8 cellular contexts compared by ENCODE assay signal in the genomic region with DNA sequence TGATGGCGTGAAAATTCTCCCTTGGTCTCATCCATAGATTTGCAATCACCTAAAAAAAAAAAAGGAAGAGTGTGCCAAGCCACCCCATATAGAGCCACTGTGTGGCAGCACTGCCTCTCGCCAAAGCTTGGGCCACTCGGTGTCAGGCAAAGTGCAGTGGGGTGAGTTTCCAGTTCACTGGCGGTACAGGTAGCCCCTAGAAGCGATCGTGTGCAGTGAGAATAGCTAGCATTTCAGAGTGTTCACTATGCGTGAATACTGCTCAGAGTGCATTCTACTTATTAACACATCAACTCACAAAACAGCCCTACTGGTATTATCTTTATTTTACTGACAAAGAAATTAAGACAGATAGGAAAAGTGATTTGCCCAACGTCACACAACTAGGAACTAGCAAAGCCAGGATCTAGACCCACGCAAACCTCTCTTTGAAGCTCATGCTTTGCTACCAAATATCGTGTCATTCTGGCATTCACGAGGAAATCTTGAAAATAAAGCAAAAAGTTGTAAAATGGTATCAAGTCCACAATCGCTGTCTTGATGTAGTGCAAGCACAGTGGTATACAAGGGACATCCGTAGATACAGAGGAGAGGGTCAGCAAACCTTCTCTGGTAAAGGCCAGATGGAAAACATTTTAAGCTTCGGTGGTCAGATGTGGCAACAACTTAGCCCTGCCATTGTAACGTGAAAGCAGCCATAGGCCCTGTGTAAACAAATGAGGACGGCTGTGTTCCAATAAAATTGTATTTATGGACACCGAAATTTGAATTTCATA. TPM values are rescaled to one million over a fixed set of nuclear protein-coding genes. Genes with fewer than 3 reads are reported as not detected.
DNase-seq lines count a peak whose midpoint lies in the region; FAIRE-seq and TF ChIP-seq lines count a peak whose summit lies in the region.
"Had no signal": no experiment of that assay in that cellular context is flagged by ENCODE, and none has a peak within 500 bp of the region (broad histone marks: within the 10 kb centered on the region; RNA-seq: fewer than 3 reads in every experiment).

No MANE protein-coding gene starts in this region.

- H3K27ac ChIP-seq in H9 (ENCODE audit: insufficient read length, low read depth, low read length) (no peak overlapping the region), Karpas-422 (ENCODE audit: low read length) (no peak overlapping the region), Peyer's patch (peak overlapping the region in 1 of 4 donors; percentile 1), right atrium auricular region (peak overlapping the region; percentile 67 to 80)

- no peak overlapping the region for H3T11ph ChIP-seq in H9 (ENCODE audit: low read length)

- no peak overlapping the region for H3K4me3 Mint-ChIP-seq in H9

- H3K4me1 ChIP-seq in H9 (ENCODE audit: insufficient read depth, low read length) (peaks cover 6% of the 10 kb centered on the region; the same call in 1 of the 2 replicates), Karpas-422 (ENCODE audit: low read length) (peaks cover 17% of the 10 kb centered on the region), Peyer's patch (no peaks in the 10 kb centered on the region), adipocyte (ENCODE audit: control insufficient read depth, insufficient read depth, low read length) (no peaks in the 10 kb centered on the region), right atrium auricular region (no peaks in the 10 kb centered on the region)

- no peak overlapping the region for H2BK12ac ChIP-seq in H9 (ENCODE audit: insufficient read length, low read depth, low read length)

- H2BK20ac ChIP-seq in H9 (ENCODE audit: low read depth, low read length, poor library complexity, severe bottlenecking): no peak overlapping the region

- H3K27me3 ChIP-seq in H9 (ENCODE audit: insufficient read depth, low read length) (no peaks in the 10 kb centered on the region), Karpas-422 (ENCODE audit: low read length) (no peaks in the 10 kb centered on the region; the same call in 1 of the 2 replicates), Peyer's patch (no peaks in the 10 kb centered on the region), adipocyte (replicated peaks; ENCODE audit: control insufficient read depth, insufficient read depth, low read length) (no peaks in the 10 kb centered on the region), right atrium auricular region (no peaks in the 10 kb centered on the region)

- no peaks in the 10 kb centered on the region for H4K20me1 ChIP-seq in H9 (ENCODE audit: control insufficient read depth, insufficient read depth, insufficient read length)
- no peaks in the 10 kb centered on the region for H4K20me1 ChIP-seq in Karpas-422 (ENCODE audit: insufficient read depth, low read depth, low read length)

- H3K27me3 Mint-ChIP-seq in H9 (ENCODE audit: low read depth): no peaks in the 10 kb centered on the region

- DNase-seq in GM12891 (ENCODE audit: insufficient read length, low spot score) (peak; percentile 39), H9 (peak; percentile 79), Karpas-422 (peak; percentile 89), Peyer's patch (peak; percentile 47 to 82 (median 75)), adipocyte (ENCODE audit: low read depth) (peak; percentile 61), right atrium auricular region (ENCODE audit: low spot score) (no peak), retina (peak; percentile 80)

- no peak overlapping the region; the same call in 1 of the 2 replicates for H3K4me3 ChIP-seq in Karpas-422 (ENCODE audit: low read length)
- H3K4me3 ChIP-seq in Peyer's patch: peak overlapping the region in 3 of 4 donors; percentile 1 to 9 (median 9)
- no peak overlapping the region for H3K4me3 ChIP-seq in adipocyte (ENCODE audit: low read length)
- peak overlapping the region in 1 of 2 donors; percentile 11 for H3K4me3 ChIP-seq in right atrium auricular region

- H3K9me3 ChIP-seq in H9 (ENCODE audit: control insufficient read depth, low read depth, low read length) (no peaks in the 10 kb centered on the region), Karpas-422 (ENCODE audit: low read length) (no peaks in the 10 kb centered on the region), Peyer's patch (no peaks in the 10 kb centered on the region), adipocyte (ENCODE audit: control insufficient read depth, low read length) (no peaks in the 10 kb centered on the region), right atrium auricular region (no peaks in the 10 kb centered on the region)

- H2AK5ac ChIP-seq in H9 (ENCODE audit: insufficient read length, low read length): no peak overlapping the region

- FAIRE-seq in GM12891 (lab: Jason Lieb, UNC): peak; percentile 92
- FAIRE-seq: endometrium had no signal

- no peak overlapping the region for H3K27ac Mint-ChIP-seq in H9

- H3K9ac ChIP-seq in H9 (ENCODE audit: extremely low read depth, insufficient read length, low read length): no peak overlapping the region
- H3K9ac ChIP-seq in Karpas-422 (ENCODE audit: low read length): no peak overlapping the region
- H3K9ac ChIP-seq in adipocyte (ENCODE audit: low read length): no peak overlapping the region

- no peak overlapping the region for H2BK15ac ChIP-seq in H9 (ENCODE audit: low read depth, low read length)

- H3K23ac ChIP-seq in H9 (ENCODE audit: insufficient read length, low read depth, low read length): no peak overlapping the region

- H3K23me2 ChIP-seq in H9 (ENCODE audit: insufficient read length, low read depth, low read length, poor library complexity, severe bottlenecking): no peaks in the 10 kb centered on the region

- no peak for TF ChIP-seq POLR2A in GM12891 (IDR thresholded peaks at IDR 0.05; ENCODE audit: low read depth, low read length)
- no peak for TF ChIP-seq POLR2A in Peyer's patch (IDR thresholded peaks at IDR 0.05)

- no peak overlapping the region for H4K5ac ChIP-seq in H9 (ENCODE audit: insufficient read length, low read depth, low read length)

- no peaks in the 10 kb centered on the region for H3K9me3 Mint-ChIP-seq in H9

- no peak overlapping the region for H3K18ac ChIP-seq in H9 (ENCODE audit: insufficient read length, low read depth, low read length)

- no peaks in the 10 kb centered on the region for H3K79me1 ChIP-seq in H9 (ENCODE audit: insufficient read depth, low read depth, low read length, poor library complexity, severe bottlenecking)

- H3K14ac ChIP-seq in H9 (ENCODE audit: insufficient read depth, low read length): no peak overlapping the region

- H3K4me2 ChIP-seq in H9 (ENCODE audit: insufficient read depth, insufficient read length, low read length): peak overlapping the region; percentile 15
- H3K4me2 ChIP-seq in Karpas-422 (ENCODE audit: low read depth, low read length, poor library complexity, severe bottlenecking): peak overlapping the region; percentile 55

- no peak overlapping the region for H3K4ac ChIP-seq in H9 (ENCODE audit: low read depth, low read length)

- peaks cover 10 to 12% of the 10 kb centered on the region in 2 experiments for H3K4me1 Mint-ChIP-seq in H9

- H2AFZ ChIP-seq in H9 (ENCODE audit: low read length): no peak overlapping the region
- peak overlapping the region; percentile 80 for H2AFZ ChIP-seq in Karpas-422 (ENCODE audit: low read length)

- H3K56ac ChIP-seq in H9 (ENCODE audit: insufficient read length, low read depth, low read length): no peak overlapping the region

- H3K36me3 ChIP-seq in Karpas-422 (ENCODE audit: insufficient read depth, low read length) (no peaks in the 10 kb centered on the region), Peyer's patch (no peaks in the 10 kb centered on the region), adipocyte (ENCODE audit: control insufficient read depth, insufficient read depth, low read length, severe bottlenecking) (no peaks in the 10 kb centered on the region), right atrium auricular region (no peaks in the 10 kb centered on the region)

- TF ChIP-seq CTCF in H9 (conservative IDR thresholded peaks at IDR 0.05): peak; percentile 90
- peak; percentile 8 to 73 (median 70) for TF ChIP-seq CTCF in Peyer's patch (IDR thresholded peaks at IDR 0.05)
- peak; percentile 34 to 77 for TF ChIP-seq CTCF in right atrium auricular region (IDR thresholded peaks at IDR 0.05)

- H3K79me2 ChIP-seq in H9 (ENCODE audit: insufficient read depth, low read length) (no peaks in the 10 kb centered on the region), Karpas-422 (ENCODE audit: low read length) (no peaks in the 10 kb centered on the region)

- H3K36me3 Mint-ChIP-seq in H9 (ENCODE audit: insufficient read depth in 1 of 3, low read depth in 3 of 3): no peaks in the 10 kb centered on the region

- no peak overlapping the region for H2BK120ac ChIP-seq in H9 (ENCODE audit: low read depth, low read length, poor library complexity, severe bottlenecking)

- no CpG with 5 or more reads among the region's 17 CpGs for WGBS in H9 (ENCODE audit: extremely low coverage, insufficient read length, low lambda C conversion rate)

- no peak overlapping the region for H2BK5ac ChIP-seq in H9 (ENCODE audit: insufficient read length, low read length)

- no peak overlapping the region for H4K91ac ChIP-seq in H9 (ENCODE audit: insufficient read length, low read depth, low read length)

- no peak overlapping the region for H4K8ac ChIP-seq in H9 (replicated peaks; ENCODE audit: insufficient read length, low read depth, low read length)

- no peaks in the 10 kb centered on the region for H3K9me2 ChIP-seq in Karpas-422 (replicated peaks; ENCODE audit: insufficient read depth, low read length)

TF ChIP-seq in GM12891, 5 proteins besides CTCF, POLR2A, EP300 and RAD21:
- no peak for TF ChIP-seq POLR2AphosphoS5 (IDR thresholded peaks at IDR 0.05; ENCODE audit: low read depth, low read length)
- no peak for TF ChIP-seq TAF1 (IDR thresholded peaks at IDR 0.05; ENCODE audit: low read depth, low read length)
- TF ChIP-seq POU2F2 (IDR thresholded peaks at IDR 0.05; ENCODE audit: low read depth, low read length): no peak
- TF ChIP-seq SPI1 (IDR thresholded peaks at IDR 0.05; ENCODE audit: low read depth, low read length): peak; percentile 43; the same call in 1 of the 2 replicates

RNA-seq across cellular contexts. Expression of gene GCNT2, which starts 10.4 kb away (rescaled TPM):
- polyA plus RNA-seq in GM12891 (2012; ENCODE audit: low read depth, missing spikeins): 6.2 TPM
- total RNA-seq in H9 (2021): 41.3 and 41.7 TPM in 2 replicates
- total RNA-seq in Karpas-422 (2014; rRNA removed; shearing (Covaris generic); ENCODE audit: low replicate concordance): 15.1 and 21.3 TPM in 2 replicates
- total RNA-seq in Peyer's patch: 10 to 100 TPM; 12.4 to 92.5 (median 77.0) TPM
- 10 to 100 TPM in 1 of 2 donors, 1 to 10 TPM in 1; 3.3 to 13.5 TPM for total RNA-seq in right atrium auricular region

Comparison
In these comparisons a context has a peak if more than half of its experiments do, and no peak if none do; other contexts are left out.
1. H3K27ac ChIP-seq: peak in right atrium auricular region (2 of 2); none in H9 (single experiment) and Karpas-422 (single experiment).
2. H3K4me3 ChIP-seq: peak in Peyer's patch (3 of 4); none in Karpas-422 (single experiment) and adipocyte (single experiment).
3. Peak in every context shown above with its lines, with median percentiles within 50 percentile points of each other: CTCF ChIP-seq.